In genomic region chr1:1073743-1074587, GRCh38 we compare ENCODE assay signal across 1 cellular context.
TF ChIP-seq lines count a peak whose summit lies in the region.

Gene RNF223 (minus strand): TSS chr1:1074306. CDS start chr1:1072566, 1,740 bp downstream.

TF ChIP-seq in SK-N-SH, 30 proteins besides CTCF, POLR2A, EP300 and RAD21 (continued from another document):
- TF ChIP-seq REST (IDR thresholded peaks at IDR 0.05; ENCODE audit: low read depth, low read length): no peak
- TF ChIP-seq CHD2 (IDR thresholded peaks at IDR 0.05; ENCODE audit: low read length, partially characterized antibody): no peak
